ENCODE assay signal across 8 cellular contexts in the genomic region with DNA sequence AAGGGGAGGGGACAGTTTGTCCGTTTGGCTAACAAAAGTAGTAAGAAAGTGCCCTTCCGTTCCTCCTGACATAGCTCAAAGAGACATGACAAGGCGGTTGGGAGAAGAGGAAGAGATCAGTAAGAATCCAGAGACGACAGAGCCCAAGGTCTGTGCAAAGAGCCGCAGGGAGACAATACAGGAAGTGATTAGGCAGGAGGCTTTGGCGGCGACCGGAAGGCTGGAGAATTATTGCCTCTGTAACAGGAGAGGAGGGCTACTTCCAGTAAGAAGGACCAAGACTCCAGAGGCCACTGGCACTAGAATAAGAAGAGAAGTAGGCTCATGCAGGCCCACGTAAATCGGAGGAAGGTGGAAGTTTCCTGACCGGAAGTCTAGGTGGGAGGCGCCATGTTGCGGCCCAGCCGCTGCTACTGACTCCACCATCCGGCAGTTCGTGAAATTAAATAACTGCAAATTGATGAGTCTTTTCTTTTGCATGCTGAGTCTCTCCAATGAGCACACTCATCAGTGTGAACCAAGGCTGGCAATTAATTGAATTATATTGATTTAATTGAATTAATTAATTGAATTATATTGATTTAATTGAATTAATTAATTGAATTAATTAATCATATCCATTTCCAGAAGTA. TPM values are rescaled to one million over a fixed set of nuclear protein-coding genes. Genes with fewer than 3 reads are reported as not detected.
DNase-seq lines count a peak whose midpoint lies in the region; ATAC-seq and TF ChIP-seq lines count a peak whose summit lies in the region.

No MANE protein-coding gene starts in this region.

- peak overlapping the region; percentile 58 to 66 for H3K27ac Mint-ChIP-seq in activated naive CD4-positive, alpha-beta T cell treated with anti-CD3 and anti-CD28 coated beads, Interleukin-2, amount 50 U/mL, for 72 hours

- H3K36me3 Mint-ChIP-seq in activated naive CD4-positive, alpha-beta T cell treated with anti-CD3 and anti-CD28 coated beads, Interleukin-2, amount 50 U/mL, for 72 hours: peaks cover 9 to 33% of the 10 kb centered on the region in 2 donors

- no peaks in the 10 kb centered on the region for H3K9me3 ChIP-seq in mucosa of descending colon

- intact Hi-C loops in mucosa of descending colon (cut with DNase I, micrococcal nuclease): no loop called here

- peak; percentile 88 to 89 for DNase-seq in AML-193 (lab: John Stamatoyannopoulos, UW)
- DNase-seq in MV-4-11 (lab: John Stamatoyannopoulos, UW): peak; percentile 99
- peak in 1 of 2 donors; percentile 41 for DNase-seq in activated naive CD4-positive, alpha-beta T cell treated with anti-CD3 and anti-CD28 coated beads, Interleukin-2, amount 50 U/mL, for 72 hours (ENCODE audit: low spot score in 2 of 2)
- DNase-seq in mucosa of descending colon: no peak
- no peak for DNase-seq in OCI-M1 (lab: John Stamatoyannopoulos, UW)
- no peak for DNase-seq in SHP77 (lab: John Stamatoyannopoulos, UW)

- no peaks in the 10 kb centered on the region for H3K36me3 ChIP-seq in mucosa of descending colon (ENCODE audit: low read depth)

- H3K4me3 ChIP-seq in mucosa of descending colon: no peak overlapping the region

- TF ChIP-seq CTCF in mucosa of descending colon (IDR thresholded peaks at IDR 0.05): no peak

- peak in 1 of 2 donors; percentile 67 for ATAC-seq in activated naive CD4-positive, alpha-beta T cell treated with anti-CD3 and anti-CD28 coated beads, Interleukin-2, amount 50 U/mL, for 72 hours
- peak; percentile 28 for ATAC-seq in mucosa of descending colon
- ATAC-seq in GM19397 (IDR thresholded peaks at IDR 0.05; ENCODE audit: unreplicated experiment): no peak
- no peak for ATAC-seq in GM19467 (IDR thresholded peaks at IDR 0.05; ENCODE audit: unreplicated experiment)

- H3K9me3 Mint-ChIP-seq in activated naive CD4-positive, alpha-beta T cell treated with anti-CD3 and anti-CD28 coated beads, Interleukin-2, amount 50 U/mL, for 72 hours: peaks cover 11% of the 10 kb centered on the region in 2 donors

- H3K4me1 ChIP-seq in mucosa of descending colon (ENCODE audit: low read depth): no peaks in the 10 kb centered on the region

RNA-seq across cellular contexts. Expression of a gene that starts 9.9 kb away (rescaled TPM):
- 10 to 100 TPM; 11.2 to 13.8 TPM for total RNA-seq in activated naive CD4-positive, alpha-beta T cell treated with anti-CD3 and anti-CD28 coated beads, Interleukin-2, amount 50 U/mL, for 72 hours
- total RNA-seq in mucosa of descending colon: 10 to 100 TPM in 1 of 3 donors, 1 to 10 TPM in 2; 5.6 to 14.6 (median 7.2) TPM

RNA-seq across cellular contexts. Expression of a gene that starts 35.1 kb away (rescaled TPM):
- total RNA-seq in activated naive CD4-positive, alpha-beta T cell treated with anti-CD3 and anti-CD28 coated beads, Interleukin-2, amount 50 U/mL, for 72 hours: under 1 TPM; 0.16 to 0.72 TPM
- total RNA-seq in mucosa of descending colon: not detected

Comparison
In these comparisons a context has a peak if more than half of its experiments do, and no peak if none do; other contexts are left out.
1. DNase-seq: peak in AML-193 (2 of 2) and MV-4-11 (single experiment); none in mucosa of descending colon (0 of 3), OCI-M1 (single experiment) and SHP77 (0 of 2).